In the genomic region with DNA sequence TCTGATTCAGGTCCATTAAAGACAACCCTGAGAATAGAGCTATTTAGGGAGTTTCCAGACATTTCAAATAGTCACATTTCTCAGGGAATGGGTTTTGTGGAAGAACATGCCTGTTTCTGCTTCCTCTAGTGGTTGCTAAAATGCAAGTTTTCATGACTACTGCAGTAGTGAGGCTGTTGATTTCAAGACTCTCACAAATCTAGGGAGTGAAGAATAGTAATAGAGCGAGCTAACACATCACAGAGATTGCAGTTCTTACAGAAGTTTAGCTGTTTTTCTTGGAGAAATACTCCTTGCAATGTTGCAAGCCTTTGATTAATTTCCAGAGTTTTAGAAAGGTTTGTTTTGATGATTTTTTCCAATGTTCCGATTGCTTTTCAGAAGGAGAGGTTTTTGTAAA, we compare ENCODE assay signal across 33 cellular contexts.
"Had no signal": no experiment of that assay in that cellular context is flagged by ENCODE, and none has a peak within 500 bp of the region (broad histone marks: within the 10 kb centered on the region; RNA-seq: fewer than 3 reads in every experiment).

No MANE protein-coding gene starts in this region.

- H3K27me3 Mint-ChIP-seq: activated CD4-positive, alpha-beta memory T cell treated with anti-CD3 and anti-CD28 coated beads, Interleukin-2, amount 10 ng/mL, durations not matched to agents 7 days and 5 days; activated CD8-positive, alpha-beta memory T cell treated with anti-CD3 and anti-CD28 coated beads, Interleukin-2, amount 10 ng/mL, durations not matched to agents 7 days and 5 days; activated naive CD8-positive, alpha-beta T cell treated with anti-CD3 and anti-CD28 coated beads for 36 hours; activated T-helper 17 cell treated with anti-CD3 and anti-CD28 coated beads, Interleukin-2, amount 50 U/mL, for 72 hours had no signal

- H3K36me3 Mint-ChIP-seq: activated CD8-positive, alpha-beta memory T cell treated with anti-CD3 and anti-CD28 coated beads, Interleukin-2, amount 10 ng/mL, durations not matched to agents 7 days and 5 days; activated naive CD8-positive, alpha-beta T cell treated with anti-CD3 and anti-CD28 coated beads for 36 hours had no signal

- H3K27ac ChIP-seq: cardiac muscle cell, VCaP had no signal

- H3K4me3 Mint-ChIP-seq: activated CD4-positive, alpha-beta memory T cell treated with anti-CD3 and anti-CD28 coated beads, Interleukin-2, amount 10 ng/mL, durations not matched to agents 7 days and 5 days; activated CD8-positive, alpha-beta memory T cell treated with anti-CD3 and anti-CD28 coated beads, Interleukin-2, amount 10 ng/mL, durations not matched to agents 7 days and 5 days; activated naive CD8-positive, alpha-beta T cell treated with anti-CD3 and anti-CD28 coated beads for 36 hours; activated T-helper 17 cell treated with anti-CD3 and anti-CD28 coated beads, Interleukin-2, amount 50 U/mL, for 72 hours had no signal

- H3K4me3 ChIP-seq: cardiac muscle cell had no signal

- H3K27ac Mint-ChIP-seq: activated CD4-positive, alpha-beta memory T cell treated with anti-CD3 and anti-CD28 coated beads, Interleukin-2, amount 10 ng/mL, durations not matched to agents 7 days and 5 days; activated CD8-positive, alpha-beta memory T cell treated with anti-CD3 and anti-CD28 coated beads, Interleukin-2, amount 10 ng/mL, durations not matched to agents 7 days and 5 days; activated naive CD8-positive, alpha-beta T cell treated with anti-CD3 and anti-CD28 coated beads for 36 hours; activated T-helper 17 cell treated with anti-CD3 and anti-CD28 coated beads, Interleukin-2, amount 50 U/mL, for 72 hours had no signal

- ATAC-seq: activated CD8-positive, alpha-beta memory T cell treated with anti-CD3 and anti-CD28 coated beads, Interleukin-2, amount 10 ng/mL, durations not matched to agents 7 days and 5 days; activated T-helper 17 cell treated with anti-CD3 and anti-CD28 coated beads, Interleukin-2, amount 50 U/mL, for 72 hours had no signal

- H3K36me3 ChIP-seq: cardiac muscle cell had no signal

- H3K4me1 Mint-ChIP-seq: activated CD4-positive, alpha-beta memory T cell treated with anti-CD3 and anti-CD28 coated beads, Interleukin-2, amount 10 ng/mL, durations not matched to agents 7 days and 5 days; activated CD8-positive, alpha-beta memory T cell treated with anti-CD3 and anti-CD28 coated beads, Interleukin-2, amount 10 ng/mL, durations not matched to agents 7 days and 5 days; activated naive CD8-positive, alpha-beta T cell treated with anti-CD3 and anti-CD28 coated beads for 36 hours; activated T-helper 17 cell treated with anti-CD3 and anti-CD28 coated beads, Interleukin-2, amount 50 U/mL, for 72 hours had no signal

- H3K27me3 ChIP-seq: cardiac muscle cell had no signal

- H3K9me3 Mint-ChIP-seq: activated CD4-positive, alpha-beta memory T cell treated with anti-CD3 and anti-CD28 coated beads, Interleukin-2, amount 10 ng/mL, durations not matched to agents 7 days and 5 days; activated naive CD8-positive, alpha-beta T cell treated with anti-CD3 and anti-CD28 coated beads for 36 hours had no signal

- DNase-seq: activated CD4-positive, alpha-beta memory T cell treated with anti-CD3 and anti-CD28 coated beads, Interleukin-2, amount 10 ng/mL, durations not matched to agents 7 days and 5 days; activated CD4-positive, alpha-beta T cell treated with anti-CD3 and anti-CD28 coated beads for 1 hour; activated CD4-positive, alpha-beta T cell treated with anti-CD3 and anti-CD28 coated beads for 48 hours; activated CD4-positive, CD25-positive, alpha-beta regulatory T cell; activated CD8-positive, alpha-beta memory T cell treated with anti-CD3 and anti-CD28 coated beads for 24 hours; activated CD8-positive, alpha-beta memory T cell treated with anti-CD3 and anti-CD28 coated beads, Interleukin-2, amount 10 ng/mL, durations not matched to agents 7 days and 5 days; activated CD8-positive, alpha-beta memory T cell treated with anti-CD3 and anti-CD28 coated beads, Interleukin-2, amount 50 U/mL, for 48 hours; activated effector memory CD4-positive, alpha-beta T cell treated with anti-CD3 and anti-CD28 coated beads, Interleukin-2, amount 50 U/mL, for 16 hours; activated naive CD4-positive, alpha-beta T cell; activated naive CD4-positive, alpha-beta T cell treated with anti-CD3 and anti-CD28 coated beads, Interleukin-2, amount 50 U/mL, for 16 hours; activated naive CD8-positive, alpha-beta T cell treated with anti-CD3 and anti-CD28 coated beads for 36 hours; activated T-cell treated with anti-CD3 and anti-CD28 coated beads, Interleukin-2, amount 50 U/mL, for 48 hours; amniotic stem cell; aorta; NCI-H1092 treated with DMSO at 0.1 percent for 48 hours; NCI-H1417; NCI-H146; NCI-H187; NCI-H2029 treated with DMSO at 0.1 percent for 48 hours; NCI-H2107; NCI-H2171; NCI-H510A; NCI-H526; NCI-H748 treated with DMSO at 0.1 percent for 48 hours; NK-92 treated with Interleukin-12 subunit alpha and Interleukin-12 subunit beta, amount 100 ng/mL, for 24 hours; Right ventricle myocardium superior; SW 1271; T-helper 1 cell; T-helper 2 cell; T-helper 9 cell had no signal
